In the genomic region with DNA sequence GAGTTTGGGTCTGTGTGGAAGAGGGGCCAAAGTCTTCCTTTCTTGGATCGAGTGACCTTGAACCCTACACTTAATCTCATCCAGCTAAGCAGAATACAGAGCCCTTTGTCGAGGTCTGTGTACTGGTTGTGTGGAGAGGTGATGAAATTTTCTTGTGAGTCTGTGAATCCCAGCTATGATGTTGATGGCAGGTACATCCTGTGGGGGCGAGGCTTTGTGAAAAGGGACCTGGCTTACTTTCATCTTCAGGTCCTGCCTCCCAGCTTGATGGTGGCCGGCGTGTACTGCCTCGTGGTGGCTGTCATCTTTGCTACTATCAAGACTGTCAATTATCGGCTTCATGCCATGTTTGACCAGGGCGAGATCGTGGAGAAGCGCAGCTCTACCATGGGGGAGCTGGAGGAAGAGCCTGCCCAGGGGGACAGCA, we compare ENCODE assay signal across 9 cellular contexts. TPM values are rescaled to one million over a fixed set of nuclear protein-coding genes. Genes with fewer than 3 reads are reported as not detected.
DNase-seq lines count a peak whose midpoint lies in the region; ATAC-seq and TF ChIP-seq lines count a peak whose summit lies in the region.
"Had no signal": no experiment of that assay in that cellular context is flagged by ENCODE, and none has a peak within 500 bp of the region (broad histone marks: within the 10 kb centered on the region; RNA-seq: fewer than 3 reads in every experiment).

No MANE protein-coding gene starts in this region.

- no peak for DNase-seq in left ventricle myocardium inferior
- no peak for DNase-seq in left cardiac atrium
- no peak for DNase-seq in brain microvascular endothelial cell
- DNase-seq in vagina (ENCODE audit: extremely low spot score in 2 of 2): no peak
- no peak for DNase-seq in GM13976 (ENCODE audit: low spot score)
- DNase-seq in GDM1 (lab: John Stamatoyannopoulos, UW): no peak
- no peak for DNase-seq in left colon
- DNase-seq: NCI-H2029 had no signal

- H3K36me3 ChIP-seq in left ventricle myocardium inferior (peaks cover 61% of the 10 kb centered on the region), brain microvascular endothelial cell (replicated peaks) (peaks cover 38% of the 10 kb centered on the region), vagina (peaks cover 0 to 41% of the 10 kb centered on the region in 2 donors)

- H3K9me3 ChIP-seq in left ventricle myocardium inferior (replicated peaks): no peaks in the 10 kb centered on the region
- H3K9me3 ChIP-seq in mononuclear cell (ENCODE audit: low read depth, low read length): no peaks in the 10 kb centered on the region
- H3K9me3 ChIP-seq in vagina: no peaks in the 10 kb centered on the region

- intact Hi-C loops in left ventricle myocardium inferior (cut with micrococcal nuclease): no loop called here
- intact Hi-C loops in left cardiac atrium (cut with DNase I): loop anchor here in 1 of 2 donors (5.0 kb wide), 1 partner anchor 96 kb away; the partner anchor contains the start of gene KAT5
- intact Hi-C loops in vagina (cut with DNase I): no loop called here
- intact Hi-C loops in left colon (cut with DNase I, micrococcal nuclease): no loop called here

- H3K4me3 ChIP-seq in left ventricle myocardium inferior (peak overlapping the region; percentile 93), brain microvascular endothelial cell (ENCODE audit: low read depth, low read length) (peak overlapping the region; percentile 90), mononuclear cell (ENCODE audit: low read length) (peak overlapping the region; percentile 78), vagina (peak overlapping the region; percentile 95)

- no peak for ATAC-seq in left cardiac atrium
- ATAC-seq in left colon: no peak

- TF ChIP-seq CTCF in left ventricle myocardium inferior (IDR thresholded peaks at IDR 0.05; ENCODE audit: borderline replicate concordance) (no peak), brain microvascular endothelial cell (IDR thresholded peaks at IDR 0.05; ENCODE audit: low read depth, low read length, missing control alignments) (no peak), vagina (IDR thresholded peaks at IDR 0.05) (no peak), GM13976 (IDR thresholded peaks at IDR 0.05; ENCODE audit: borderline replicate concordance, control extremely low read depth, extremely low read depth, insufficient read depth, missing control alignments) (no peak)

- TF ChIP-seq POLR2A in vagina (IDR thresholded peaks at IDR 0.05): no peak

- in situ Hi-C loops in brain microvascular endothelial cell (cut with HindIII; ENCODE audit: low pct_ligation_motif_present, low sequenced_read_pairs) (no loop called here), GM13976 (cut with MboI; ENCODE audit: low sequenced_read_pairs, unreplicated experiment) (no loop called here)

- no peaks in the 10 kb centered on the region for H3K27me3 ChIP-seq in left ventricle myocardium inferior (ENCODE audit: low read depth)
- H3K27me3 ChIP-seq in brain microvascular endothelial cell (replicated peaks): no peaks in the 10 kb centered on the region
- no peaks in the 10 kb centered on the region for H3K27me3 ChIP-seq in mononuclear cell (ENCODE audit: insufficient read depth, low read length)
- no peaks in the 10 kb centered on the region for H3K27me3 ChIP-seq in vagina

- peak overlapping the region; percentile 94 for H3K27ac ChIP-seq in left ventricle myocardium inferior (replicated peaks)
- H3K27ac ChIP-seq in brain microvascular endothelial cell: no peak overlapping the region
- peak overlapping the region; percentile 90 for H3K27ac ChIP-seq in vagina

- H3K4me1 ChIP-seq in left ventricle myocardium inferior (peaks cover 55% of the 10 kb centered on the region), mononuclear cell (ENCODE audit: insufficient read depth, low read length) (peaks cover 35% of the 10 kb centered on the region), vagina (peaks cover 35% of the 10 kb centered on the region)

RNA-seq across cellular contexts. Expression of gene PCNX3, which starts 1.0 kb away (rescaled TPM):
- total RNA-seq in left ventricle myocardium inferior (11.9 TPM), left cardiac atrium (10 to 100 TPM; 15.1 to 16.7 TPM), mononuclear cell (15.0 TPM), vagina (24.8 TPM), left colon (10 to 100 TPM; 47.8 to 56.0 TPM)

RNA-seq across cellular contexts. Expression of gene MAP3K11, which starts 2.6 kb away (rescaled TPM):
- 32.4 TPM for total RNA-seq in left ventricle myocardium inferior
- 10 to 100 TPM; 42.8 to 44.7 TPM for total RNA-seq in left cardiac atrium
- 41.1 TPM for total RNA-seq in mononuclear cell
- total RNA-seq in vagina: 38.1 TPM
- total RNA-seq in left colon: 100 to 1,000 TPM in 1 of 2 donors, 10 to 100 TPM in 1; 94.7 to 101 TPM

RNA-seq across cellular contexts. Expression of gene KCNK7, which starts 21.0 kb away (rescaled TPM):
- 0.85 TPM for total RNA-seq in left ventricle myocardium inferior
- total RNA-seq in left cardiac atrium: under 1 TPM; 0.31 to 0.53 TPM
- total RNA-seq in mononuclear cell: 1.7 TPM
- total RNA-seq in vagina: 12.0 TPM
- total RNA-seq in left colon: 1 to 10 TPM in 1 of 2 donors, under 1 TPM in 1; 0.40 to 1.3 TPM

RNA-seq across cellular contexts. Expression of gene SIPA1, which starts 21.3 kb away (rescaled TPM):
- 21.0 TPM for total RNA-seq in left ventricle myocardium inferior
- 10 to 100 TPM; 31.7 to 33.0 TPM for total RNA-seq in left cardiac atrium
- 75.2 TPM for total RNA-seq in mononuclear cell
- 63.3 TPM for total RNA-seq in vagina
- 10 to 100 TPM; 25.5 to 34.3 TPM for total RNA-seq in left colon

RNA-seq across cellular contexts. Expression of gene EHBP1L1, which starts 40.7 kb away (rescaled TPM):
- total RNA-seq in left ventricle myocardium inferior (69.5 TPM), left cardiac atrium (10 to 100 TPM; 53.4 to 61.0 TPM), mononuclear cell (79.1 TPM), vagina (123 TPM), left colon (10 to 100 TPM; 78.7 to 89.7 TPM)
